1 cellular context compared by ENCODE assay signal in genomic region chr13:73058432-73058740, GRCh38.
TF ChIP-seq lines count a peak whose summit lies in the region.

No MANE protein-coding gene starts in this region.

TF ChIP-seq in HepG2, 621 proteins besides CTCF, POLR2A, EP300 and RAD21 (continued from another document):
- no peak for TF ChIP-seq ZNF432 (CRISPR knock-in tag; IDR thresholded peaks at IDR 0.05; ENCODE audit: borderline replicate concordance)
